11 cellular contexts compared by ENCODE assay signal in genomic region chr3:120451670-120452220, GRCh38. TPM values are rescaled to one million over a fixed set of nuclear protein-coding genes. Genes with fewer than 3 reads are reported as not detected.
DNase-seq lines count a peak whose midpoint lies in the region; ATAC-seq, FAIRE-seq and TF ChIP-seq lines count a peak whose summit lies in the region.
"Had no signal": no experiment of that assay in that cellular context is flagged by ENCODE, and none has a peak within 500 bp of the region (broad histone marks: within the 10 kb centered on the region; RNA-seq: fewer than 3 reads in every experiment).

No MANE protein-coding gene starts in this region.

- in situ Hi-C loops in transverse colon (cut with MboI; ENCODE audit: low pct_ligation_motif_present in 1 of 4, low pct_unique_long_range_greater_than_20kb in 1 of 4, low sequenced_read_pairs in 3 of 4) = no loop called here

- H3K9me3 ChIP-seq in mesodermal cell (ENCODE audit: control insufficient read depth, low read length) (no peaks in the 10 kb centered on the region), transverse colon (no peaks in the 10 kb centered on the region)
- H3K9me3 ChIP-seq: left lung had no signal

- TF ChIP-seq CTCF in bronchial epithelial cell (IDR thresholded peaks at IDR 0.05; ENCODE audit: insufficient read depth, low read length, severe bottlenecking) = no peak
- TF ChIP-seq CTCF in transverse colon (IDR thresholded peaks at IDR 0.05) = no peak

- 74 to 79% methylated on average over 9 of the region's 9 CpGs for WGBS in mesodermal cell (ENCODE audit: insufficient coverage in 2 of 2), 2 experiments
- 86 to 93% methylated on average over 7 to 9 of the region's 9 CpGs for WGBS in transverse colon (ENCODE audit: low coverage in 1 of 2), 2 donors

- H3K36me3 ChIP-seq in bronchial epithelial cell (ENCODE audit: control insufficient read depth, insufficient read depth, low read length) (no peaks in the 10 kb centered on the region), mesodermal cell (ENCODE audit: control insufficient read depth, insufficient read depth, low read length) (peaks cover 16% of the 10 kb centered on the region), transverse colon (no peaks in the 10 kb centered on the region)
- H3K36me3 ChIP-seq: left lung had no signal

- DNase-seq in activated naive CD4-positive, alpha-beta T cell treated with anti-CD3 and anti-CD28 coated beads, Interleukin-2, amount 10 ng/mL, durations not matched to agents 7 days and 5 days = no peak
- no peak for DNase-seq in activated naive CD4-positive, alpha-beta T cell (lab: John Stamatoyannopoulos, UW)
- no peak for DNase-seq in bronchial epithelial cell (ENCODE audit: low read depth)
- DNase-seq in transverse colon = no peak
- no peak for DNase-seq in NCI-H526 (lab: John Stamatoyannopoulos, UW)
- DNase-seq: activated CD4-positive, alpha-beta T cell treated with anti-CD3 and anti-CD28 coated beads, Interleukin-2, amount 50 U/mL, for 4 hours; NCI-H1105 treated with DMSO at 0.1 percent for 48 hours had no signal

- H3K27me3 ChIP-seq in bronchial epithelial cell (ENCODE audit: control insufficient read depth, insufficient read depth, low read length) (no peaks in the 10 kb centered on the region), transverse colon (peaks cover 11% of the 10 kb centered on the region)

- no peaks in the 10 kb centered on the region for H3K36me3 Mint-ChIP-seq in activated naive CD4-positive, alpha-beta T cell treated with anti-CD3 and anti-CD28 coated beads, Interleukin-2, amount 10 ng/mL, durations not matched to agents 7 days and 5 days

- FAIRE-seq in bronchial epithelial cell (lab: Jason Lieb, UNC) = no peak

- peak overlapping the region; percentile 48 for H3K4me3 Mint-ChIP-seq in activated naive CD4-positive, alpha-beta T cell treated with anti-CD3 and anti-CD28 coated beads, Interleukin-2, amount 10 ng/mL, durations not matched to agents 7 days and 5 days

- H3K4me1 Mint-ChIP-seq in activated naive CD4-positive, alpha-beta T cell treated with anti-CD3 and anti-CD28 coated beads, Interleukin-2, amount 10 ng/mL, durations not matched to agents 7 days and 5 days = peaks cover 14% of the 10 kb centered on the region

- intact Hi-C loops in transverse colon (cut with DNase I; ENCODE audit: low total_unique reads) = loop anchor here (10.0 kb wide), 1 partner anchor 53 kb away; no protein-coding TSS in a partner anchor

- no peak for TF ChIP-seq POLR2A in transverse colon (IDR thresholded peaks at IDR 0.05)

- H3K27ac ChIP-seq in mesodermal cell (ENCODE audit: low read depth, low read length, severe bottlenecking) = no peak overlapping the region
- H3K27ac ChIP-seq in transverse colon = peak overlapping the region; percentile 86 to 97 (median 92)

- ATAC-seq in HG03460 (IDR thresholded peaks at IDR 0.05; ENCODE audit: unreplicated experiment) (no peak), HG02623 (IDR thresholded peaks at IDR 0.05; ENCODE audit: unreplicated experiment) (no peak)

- peaks cover 67% of the 10 kb centered on the region for H3K27me3 Mint-ChIP-seq in activated naive CD4-positive, alpha-beta T cell treated with anti-CD3 and anti-CD28 coated beads, Interleukin-2, amount 10 ng/mL, durations not matched to agents 7 days and 5 days

- H3K9me3 Mint-ChIP-seq in activated naive CD4-positive, alpha-beta T cell treated with anti-CD3 and anti-CD28 coated beads, Interleukin-2, amount 10 ng/mL, durations not matched to agents 7 days and 5 days = no peaks in the 10 kb centered on the region

- H3K4me3 ChIP-seq in bronchial epithelial cell (ENCODE audit: low read depth, low read length) = peak overlapping the region; percentile 84
- peak overlapping the region; percentile 84 for H3K4me3 ChIP-seq in mesodermal cell (ENCODE audit: extremely low read depth, insufficient read depth, low read length, poor library complexity, severe bottlenecking)
- H3K4me3 ChIP-seq in transverse colon = peak overlapping the region in 3 of 4 donors; percentile 56 to 89 (median 71)

- H3K4me1 ChIP-seq in mesodermal cell (ENCODE audit: control insufficient read depth, insufficient read depth, low read length, poor library complexity, severe bottlenecking) = peaks cover 25% of the 10 kb centered on the region
- H3K4me1 ChIP-seq in transverse colon = peaks cover 9 to 37% (median 15%) of the 10 kb centered on the region in 4 donors

- no peak overlapping the region for H3K27ac Mint-ChIP-seq in activated naive CD4-positive, alpha-beta T cell treated with anti-CD3 and anti-CD28 coated beads, Interleukin-2, amount 10 ng/mL, durations not matched to agents 7 days and 5 days

- TF ChIP-seq EP300 in transverse colon (IDR thresholded peaks at IDR 0.05; ENCODE audit: low read depth) = no peak

- CTCF ChIA-PET in activated naive CD4-positive, alpha-beta T cell treated with anti-CD3 and anti-CD28 coated beads, Interleukin-2, amount 10 ng/mL, durations not matched to agents 7 days and 5 days (lab: Charles Lee) = no interaction called here

RNA-seq across cellular contexts. Expression of gene FSTL1, which starts 1.0 kb away (rescaled TPM):
- total RNA-seq in bronchial epithelial cell (45.3 and 45.6 TPM in 2 replicates), transverse colon (100 to 1,000 TPM in 1 of 4 donors, 10 to 100 TPM in 3; 81.2 to 106 (median 91.8) TPM)
- 649 TPM for polyA plus RNA-seq in mesodermal cell (2013, experiment 1 of 2)
- polyA plus RNA-seq in mesodermal cell (2013, experiment 2 of 2) = 512 TPM
